In the genomic region with DNA sequence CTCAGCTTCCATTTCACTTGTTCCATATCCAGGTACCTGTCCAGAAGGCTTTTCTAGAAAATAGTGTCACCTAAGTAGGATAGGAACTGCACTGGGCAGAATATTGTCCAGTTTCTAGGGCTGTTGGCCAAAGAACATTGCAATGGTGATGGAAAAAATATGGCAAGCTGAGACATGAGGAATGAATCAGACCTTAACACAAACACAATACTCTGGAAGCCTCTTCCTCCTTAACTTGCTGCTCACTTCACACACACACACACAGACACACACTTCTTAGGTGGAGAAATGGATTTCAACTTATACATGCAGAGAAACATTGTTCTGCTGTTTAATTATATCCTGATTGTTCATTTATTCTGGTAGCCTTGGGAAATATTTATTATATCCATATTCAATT, we compare ENCODE assay signal across 33 cellular contexts.
"Had no signal": no experiment of that assay in that cellular context is flagged by ENCODE, and none has a peak within 500 bp of the region (broad histone marks: within the 10 kb centered on the region; RNA-seq: fewer than 3 reads in every experiment).

No MANE protein-coding gene starts in this region.

- H3K27me3 Mint-ChIP-seq: activated B cell treated with CpG ODN at 0.5 μM for 24 hours; activated CD4-positive, alpha-beta memory T cell treated with anti-CD3 and anti-CD28 coated beads for 36 hours; activated CD4-positive, alpha-beta T cell treated with anti-CD3 and anti-CD28 coated beads, Interleukin-2, amount 10 ng/mL, durations not matched to agents 24 days and 14 days; activated CD8-positive, alpha-beta T cell treated with anti-CD3 and anti-CD28 coated beads for 36 hours; activated naive CD8-positive, alpha-beta T cell treated with anti-CD3 and anti-CD28 coated beads for 36 hours; activated T-helper 17 cell treated with anti-CD3 and anti-CD28 coated beads, Interleukin-2, amount 50 U/mL, for 72 hours; central memory CD8-positive, alpha-beta T cell; T-cell; T-helper 17 cell had no signal

- H3K9me3 ChIP-seq: ascending aorta had no signal

- ATAC-seq: activated CD8-positive, alpha-beta T cell treated with anti-CD3 and anti-CD28 coated beads for 36 hours; activated naive CD4-positive, alpha-beta T cell treated with anti-CD3 and anti-CD28 coated beads, Interleukin-2, amount 50 U/mL, for 72 hours; activated T-cell treated with anti-CD3 and anti-CD28 coated beads, Interleukin-2, amount 50 U/mL, for 4 hours; activated T-cell treated with anti-CD3 and anti-CD28 coated beads, Interleukin-2, amount 50 U/mL, for 72 hours; activated T-helper 17 cell treated with anti-CD3 and anti-CD28 coated beads, Interleukin-2, amount 50 U/mL, for 72 hours; T-cell; T-helper 17 cell had no signal

- H3K27me3 ChIP-seq: ascending aorta, cardiac muscle cell had no signal

- H3K27ac Mint-ChIP-seq: activated B cell treated with CpG ODN at 0.5 μM for 24 hours; activated CD4-positive, alpha-beta memory T cell treated with anti-CD3 and anti-CD28 coated beads for 36 hours; activated CD4-positive, alpha-beta T cell treated with anti-CD3 and anti-CD28 coated beads, Interleukin-2, amount 10 ng/mL, durations not matched to agents 24 days and 14 days; activated CD8-positive, alpha-beta T cell treated with anti-CD3 and anti-CD28 coated beads for 36 hours; activated naive CD4-positive, alpha-beta T cell treated with anti-CD3 and anti-CD28 coated beads for 36 hours; activated naive CD4-positive, alpha-beta T cell treated with anti-CD3 and anti-CD28 coated beads, Interleukin-2, amount 50 U/mL, for 72 hours; activated naive CD8-positive, alpha-beta T cell treated with anti-CD3 and anti-CD28 coated beads for 36 hours; activated T-cell treated with anti-CD3 and anti-CD28 coated beads, Interleukin-2, amount 50 U/mL, for 72 hours; activated T-helper 1 cell treated with anti-CD3 and anti-CD28 coated beads, Interleukin-12 subunit alpha, Interleukin-12 subunit beta, Interleukin-2, Interleukin-4 antibody, amounts not matched to agents 30 ng/mL and 10 ng/mL and 1 ng/mL, durations not matched to agents 14 hours and 24 hours and 36 hours; activated T-helper 17 cell treated with anti-CD3 and anti-CD28 coated beads, Interleukin-2, amount 50 U/mL, for 72 hours; brain; T-cell; T-helper 17 cell had no signal

- H3K4me1 ChIP-seq: ascending aorta had no signal

- H3K36me3 ChIP-seq: ascending aorta, cardiac muscle cell had no signal

- H3K36me3 Mint-ChIP-seq: activated CD4-positive, alpha-beta memory T cell treated with anti-CD3 and anti-CD28 coated beads for 36 hours; activated naive CD4-positive, alpha-beta T cell treated with anti-CD3 and anti-CD28 coated beads, Interleukin-2, amount 50 U/mL, for 72 hours; activated naive CD8-positive, alpha-beta T cell treated with anti-CD3 and anti-CD28 coated beads for 36 hours; brain; T-cell had no signal

- H3K27ac ChIP-seq: ascending aorta, cardiac muscle cell, VCaP had no signal

- H3K4me3 ChIP-seq: ascending aorta, cardiac muscle cell had no signal

- DNase-seq: activated B cell treated with CpG ODN at 0.5 μM for 24 hours; activated CD4-positive, alpha-beta memory T cell treated with anti-CD3 and anti-CD28 coated beads for 36 hours; activated CD4-positive, alpha-beta T cell treated with anti-CD3 and anti-CD28 coated beads for 4 hours; activated CD4-positive, alpha-beta T cell treated with anti-CD3 and anti-CD28 coated beads, Interleukin-2, amount 50 U/mL, for 1 hour; activated CD4-positive, alpha-beta T cell treated with anti-CD3 and anti-CD28 coated beads, Interleukin-2, amount 50 U/mL, for 4 hours; activated CD4-positive, CD25-positive, alpha-beta regulatory T cell treated with anti-CD3 and anti-CD28 coated beads, Interleukin-2, amount 50 U/mL, for 72 hours; activated CD8-positive, alpha-beta memory T cell treated with anti-CD3 and anti-CD28 coated beads, Interleukin-2, amount 50 U/mL, for 4 hours; activated CD8-positive, alpha-beta T cell treated with anti-CD3 and anti-CD28 coated beads for 36 hours; activated effector memory CD4-positive, alpha-beta T cell treated with anti-CD3 and anti-CD28 coated beads, Interleukin-2, amount 50 U/mL, for 16 hours; activated gamma-delta T cell treated with Interleukin-2 at 50 U/mL for 16 hours; activated naive CD4-positive, alpha-beta T cell; activated naive CD4-positive, alpha-beta T cell treated with anti-CD3 and anti-CD28 coated beads for 36 hours; activated naive CD4-positive, alpha-beta T cell treated with anti-CD3 and anti-CD28 coated beads, Interleukin-2, amount 50 U/mL, for 16 hours; activated naive CD8-positive, alpha-beta T cell treated with anti-CD3 and anti-CD28 coated beads for 36 hours; activated T-cell treated with anti-CD3 and anti-CD28 coated beads for 4 hours; activated T-cell treated with anti-CD3 and anti-CD28 coated beads, Interleukin-2, amount 50 U/mL, for 1 hour; activated T-cell treated with anti-CD3 and anti-CD28 coated beads, Interleukin-2, amount 50 U/mL, for 4 hours; activated T-cell treated with anti-CD3 and anti-CD28 coated beads, Interleukin-2, amount 50 U/mL, for 72 hours; amygdala; anterior cingulate cortex; caudate nucleus; cerebellar nuclear complex; T-cell; T-helper 17 cell had no signal

- H3K9me3 Mint-ChIP-seq: activated CD4-positive, alpha-beta T cell treated with anti-CD3 and anti-CD28 coated beads, Interleukin-2, amount 10 ng/mL, durations not matched to agents 24 days and 14 days; activated T-helper 1 cell treated with anti-CD3 and anti-CD28 coated beads, Interleukin-12 subunit alpha, Interleukin-12 subunit beta, Interleukin-2, Interleukin-4 antibody, amounts not matched to agents 30 ng/mL and 10 ng/mL and 1 ng/mL, durations not matched to agents 14 hours and 24 hours and 36 hours had no signal

- H3K4me1 Mint-ChIP-seq: activated B cell treated with CpG ODN at 0.5 μM for 24 hours; activated CD4-positive, alpha-beta T cell treated with anti-CD3 and anti-CD28 coated beads, Interleukin-2, amount 10 ng/mL, durations not matched to agents 24 days and 14 days; activated naive CD8-positive, alpha-beta T cell treated with anti-CD3 and anti-CD28 coated beads for 36 hours; activated T-helper 17 cell treated with anti-CD3 and anti-CD28 coated beads, Interleukin-2, amount 50 U/mL, for 72 hours; brain; central memory CD8-positive, alpha-beta T cell; T-cell; T-helper 17 cell had no signal

- H3K4me3 Mint-ChIP-seq: activated B cell treated with CpG ODN at 0.5 μM for 24 hours; activated CD4-positive, alpha-beta memory T cell treated with anti-CD3 and anti-CD28 coated beads for 36 hours; activated CD4-positive, alpha-beta T cell treated with anti-CD3 and anti-CD28 coated beads, Interleukin-2, amount 10 ng/mL, durations not matched to agents 24 days and 14 days; activated CD8-positive, alpha-beta T cell treated with anti-CD3 and anti-CD28 coated beads for 36 hours; activated naive CD4-positive, alpha-beta T cell treated with anti-CD3 and anti-CD28 coated beads for 36 hours; activated naive CD8-positive, alpha-beta T cell treated with anti-CD3 and anti-CD28 coated beads for 36 hours; activated T-cell treated with anti-CD3 and anti-CD28 coated beads, Interleukin-2, amount 50 U/mL, for 4 hours; activated T-cell treated with anti-CD3 and anti-CD28 coated beads, Interleukin-2, amount 50 U/mL, for 72 hours; activated T-helper 1 cell treated with anti-CD3 and anti-CD28 coated beads, Interleukin-12 subunit alpha, Interleukin-12 subunit beta, Interleukin-2, Interleukin-4 antibody, amounts not matched to agents 30 ng/mL and 10 ng/mL and 1 ng/mL, durations not matched to agents 14 hours and 24 hours and 36 hours; activated T-helper 17 cell treated with anti-CD3 and anti-CD28 coated beads, Interleukin-2, amount 50 U/mL, for 72 hours; brain; central memory CD8-positive, alpha-beta T cell; T-cell; T-helper 17 cell had no signal
